ENCODE assay signal across 26 cellular contexts in the genomic region with DNA sequence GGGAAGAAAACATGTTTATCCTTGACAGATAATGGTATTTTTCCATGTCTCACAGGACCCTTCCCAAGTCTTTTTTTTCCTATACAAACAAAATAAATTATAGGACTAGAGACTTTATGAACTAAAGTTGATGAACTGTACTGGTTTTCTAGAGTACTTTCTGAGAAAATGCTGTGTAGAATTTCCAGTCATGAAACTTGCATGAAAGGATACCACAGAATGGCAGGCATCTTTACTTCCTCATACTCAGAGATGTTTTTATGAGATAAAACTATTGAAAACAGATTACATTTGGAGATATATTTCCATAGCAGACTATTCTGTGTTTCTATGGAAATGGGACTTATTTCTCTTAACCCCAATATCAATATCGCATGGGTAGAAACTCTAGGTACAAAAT.
A peak's percentile ranks its signal among the peaks of the same experiment; 100 is the strongest.
DNase-seq lines count a peak whose midpoint lies in the region; ATAC-seq and TF ChIP-seq lines count a peak whose summit lies in the region.
"Had no signal": no experiment of that assay in that cellular context is flagged by ENCODE, and none has a peak within 500 bp of the region (broad histone marks: within the 10 kb centered on the region; RNA-seq: fewer than 3 reads in every experiment).

No MANE protein-coding gene starts in this region.

- H3K9me3 ChIP-seq in CD4-positive, alpha-beta T cell (ENCODE audit: control insufficient read depth, low read length) = peaks cover 15% of the 10 kb centered on the region
- H3K9me3 ChIP-seq: right lobe of liver had no signal

- intact Hi-C loops in activated CD4-positive, alpha-beta T cell treated with anti-CD3 and anti-CD28 coated beads, Interleukin-2, amount 10 ng/mL, durations not matched to agents 24 days and 14 days (cut with micrococcal nuclease) = loop anchor here (1.0 to 5.0 kb wide), 6 partner anchors 22 to 734 kb away; a partner anchor contains a TSS
- intact Hi-C loops in CD4-positive, alpha-beta T cell (cut with DNase I, micrococcal nuclease) = loop anchor here in 1 of 2 experiments (1.0 kb wide), 1 partner anchor 21 kb away; no protein-coding TSS in a partner anchor

- peak overlapping the region; percentile 75 for H3K27ac Mint-ChIP-seq in activated CD4-positive, alpha-beta T cell treated with anti-CD3 and anti-CD28 coated beads, Interleukin-2, amount 10 ng/mL, durations not matched to agents 24 days and 14 days
- peak overlapping the region; percentile 71 for H3K27ac Mint-ChIP-seq in CD4-positive, alpha-beta T cell
- peak overlapping the region; percentile 86 for H3K27ac Mint-ChIP-seq in T-helper 1 cell treated with Interleukin-12 subunit alpha and Interleukin-12 subunit beta and Interleukin-4 antibody, amounts not matched to agents 30 μg/mL and 1 μg/mL, for 36 hours
- H3K27ac Mint-ChIP-seq in activated naive CD8-positive, alpha-beta T cell treated with anti-CD3 and anti-CD28 coated beads for 36 hours = peak overlapping the region; percentile 76
- H3K27ac Mint-ChIP-seq: brain had no signal

- peak; percentile 43 for ATAC-seq in CD4-positive, alpha-beta T cell (ENCODE audit: poor library complexity)
- ATAC-seq in HG03571 (IDR thresholded peaks at IDR 0.05; ENCODE audit: unreplicated experiment) (no peak), GM21360 (IDR thresholded peaks at IDR 0.05; ENCODE audit: unreplicated experiment) (no peak), GM18498 (IDR thresholded peaks at IDR 0.05; ENCODE audit: unreplicated experiment) (no peak)
- ATAC-seq: heart right ventricle, right lobe of liver had no signal

- no peak for TF ChIP-seq CTCF in CD4-positive, alpha-beta T cell (IDR thresholded peaks at IDR 0.05)

- H3K27me3 ChIP-seq in CD4-positive, alpha-beta T cell (ENCODE audit: control insufficient read depth, insufficient read depth, low read length) = no peaks in the 10 kb centered on the region
- H3K27me3 ChIP-seq: esophagus muscularis mucosa, heart right ventricle, right lobe of liver, SJCRH30, stomach, uterus had no signal

- peak; percentile 66 for DNase-seq in activated CD4-positive, alpha-beta T cell treated with anti-CD3 and anti-CD28 coated beads, Interleukin-2, amount 10 ng/mL, durations not matched to agents 24 days and 14 days
- no peak for DNase-seq in activated CD4-positive, alpha-beta T cell treated with anti-CD3 and anti-CD28 coated beads, Interleukin-2, amount 50 U/mL, for 4 hours
- DNase-seq in CD4-positive, alpha-beta T cell = no peak
- no peak for DNase-seq in activated naive CD8-positive, alpha-beta T cell treated with anti-CD3 and anti-CD28 coated beads for 36 hours
- DNase-seq: 8988T; activated effector memory CD4-positive, alpha-beta T cell treated with anti-CD3 and anti-CD28 coated beads, Interleukin-2, amount 50 U/mL, for 16 hours; cerebellar nuclear complex; dermis blood vessel endothelial cell; foreskin fibroblast; heart right ventricle; NCI-H146; NCI-H774; nucleus accumbens; right lobe of liver; SJCRH30; stimulated activated CD8-positive, alpha-beta memory T cell treated with anti-CD3 and anti-CD28 coated beads, Interleukin-4, amount 100 ng/mL, for 48 hours; stomach; uterus had no signal

- no peak overlapping the region for H3K27ac ChIP-seq in CD4-positive, alpha-beta T cell (ENCODE audit: low read depth, low read length)
- H3K27ac ChIP-seq: C4-2B, esophagus muscularis mucosa, heart right ventricle, right lobe of liver, SJCRH30, stomach, uterus had no signal

- no peaks in the 10 kb centered on the region for H3K27me3 Mint-ChIP-seq in activated CD4-positive, alpha-beta T cell treated with anti-CD3 and anti-CD28 coated beads, Interleukin-2, amount 10 ng/mL, durations not matched to agents 24 days and 14 days
- no peaks in the 10 kb centered on the region for H3K27me3 Mint-ChIP-seq in CD4-positive, alpha-beta T cell
- no peaks in the 10 kb centered on the region for H3K27me3 Mint-ChIP-seq in T-helper 1 cell treated with Interleukin-12 subunit alpha and Interleukin-12 subunit beta and Interleukin-4 antibody, amounts not matched to agents 30 μg/mL and 1 μg/mL, for 36 hours (ENCODE audit: low read depth)
- no peaks in the 10 kb centered on the region for H3K27me3 Mint-ChIP-seq in activated naive CD8-positive, alpha-beta T cell treated with anti-CD3 and anti-CD28 coated beads for 36 hours
- H3K27me3 Mint-ChIP-seq: brain, progenitor cell of endocrine pancreas had no signal

- H3K36me3 Mint-ChIP-seq in activated CD4-positive, alpha-beta T cell treated with anti-CD3 and anti-CD28 coated beads, Interleukin-2, amount 10 ng/mL, durations not matched to agents 24 days and 14 days (ENCODE audit: low read depth) = peaks cover 49% of the 10 kb centered on the region
- peaks cover 11% of the 10 kb centered on the region for H3K36me3 Mint-ChIP-seq in CD4-positive, alpha-beta T cell (ENCODE audit: low read depth)
- H3K36me3 Mint-ChIP-seq in T-helper 1 cell treated with Interleukin-12 subunit alpha and Interleukin-12 subunit beta and Interleukin-4 antibody, amounts not matched to agents 30 μg/mL and 1 μg/mL, for 36 hours (ENCODE audit: low read depth) = peaks cover 48% of the 10 kb centered on the region
- peaks cover 24% of the 10 kb centered on the region for H3K36me3 Mint-ChIP-seq in activated naive CD8-positive, alpha-beta T cell treated with anti-CD3 and anti-CD28 coated beads for 36 hours

- peaks cover 42% of the 10 kb centered on the region for H3K9me3 Mint-ChIP-seq in activated CD4-positive, alpha-beta T cell treated with anti-CD3 and anti-CD28 coated beads, Interleukin-2, amount 10 ng/mL, durations not matched to agents 24 days and 14 days
- peaks cover 8% of the 10 kb centered on the region for H3K9me3 Mint-ChIP-seq in CD4-positive, alpha-beta T cell
- H3K9me3 Mint-ChIP-seq in T-helper 1 cell treated with Interleukin-12 subunit alpha and Interleukin-12 subunit beta and Interleukin-4 antibody, amounts not matched to agents 30 μg/mL and 1 μg/mL, for 36 hours = peaks cover 45% of the 10 kb centered on the region
- peaks cover 24% of the 10 kb centered on the region for H3K9me3 Mint-ChIP-seq in activated naive CD8-positive, alpha-beta T cell treated with anti-CD3 and anti-CD28 coated beads for 36 hours

- POLR2A ChIA-PET in CD4-positive, alpha-beta T cell (lab: Charles Lee) = interaction anchor here (5.3 kb wide), 1 partner anchor 18 kb away, joined by 35 read pairs; no protein-coding TSS in a partner anchor

- peaks cover 58% of the 10 kb centered on the region for H3K4me1 Mint-ChIP-seq in activated CD4-positive, alpha-beta T cell treated with anti-CD3 and anti-CD28 coated beads, Interleukin-2, amount 10 ng/mL, durations not matched to agents 24 days and 14 days
- peaks cover 66% of the 10 kb centered on the region for H3K4me1 Mint-ChIP-seq in CD4-positive, alpha-beta T cell (ENCODE audit: low read depth)
- peaks cover 59% of the 10 kb centered on the region for H3K4me1 Mint-ChIP-seq in T-helper 1 cell treated with Interleukin-12 subunit alpha and Interleukin-12 subunit beta and Interleukin-4 antibody, amounts not matched to agents 30 μg/mL and 1 μg/mL, for 36 hours (ENCODE audit: low read depth)
- H3K4me1 Mint-ChIP-seq in activated naive CD8-positive, alpha-beta T cell treated with anti-CD3 and anti-CD28 coated beads for 36 hours = peaks cover 39% of the 10 kb centered on the region

- CTCF ChIA-PET in CD4-positive, alpha-beta T cell (lab: Charles Lee) = no interaction called here

- peak overlapping the region; percentile 52 for H3K4me3 Mint-ChIP-seq in activated CD4-positive, alpha-beta T cell treated with anti-CD3 and anti-CD28 coated beads, Interleukin-2, amount 10 ng/mL, durations not matched to agents 24 days and 14 days
- peak overlapping the region; percentile 54 for H3K4me3 Mint-ChIP-seq in CD4-positive, alpha-beta T cell
- peak overlapping the region; percentile 47 for H3K4me3 Mint-ChIP-seq in T-helper 1 cell treated with Interleukin-12 subunit alpha and Interleukin-12 subunit beta and Interleukin-4 antibody, amounts not matched to agents 30 μg/mL and 1 μg/mL, for 36 hours
- no peak overlapping the region for H3K4me3 Mint-ChIP-seq in activated naive CD8-positive, alpha-beta T cell treated with anti-CD3 and anti-CD28 coated beads for 36 hours
- H3K4me3 Mint-ChIP-seq: brain had no signal
